In the genomic region with DNA sequence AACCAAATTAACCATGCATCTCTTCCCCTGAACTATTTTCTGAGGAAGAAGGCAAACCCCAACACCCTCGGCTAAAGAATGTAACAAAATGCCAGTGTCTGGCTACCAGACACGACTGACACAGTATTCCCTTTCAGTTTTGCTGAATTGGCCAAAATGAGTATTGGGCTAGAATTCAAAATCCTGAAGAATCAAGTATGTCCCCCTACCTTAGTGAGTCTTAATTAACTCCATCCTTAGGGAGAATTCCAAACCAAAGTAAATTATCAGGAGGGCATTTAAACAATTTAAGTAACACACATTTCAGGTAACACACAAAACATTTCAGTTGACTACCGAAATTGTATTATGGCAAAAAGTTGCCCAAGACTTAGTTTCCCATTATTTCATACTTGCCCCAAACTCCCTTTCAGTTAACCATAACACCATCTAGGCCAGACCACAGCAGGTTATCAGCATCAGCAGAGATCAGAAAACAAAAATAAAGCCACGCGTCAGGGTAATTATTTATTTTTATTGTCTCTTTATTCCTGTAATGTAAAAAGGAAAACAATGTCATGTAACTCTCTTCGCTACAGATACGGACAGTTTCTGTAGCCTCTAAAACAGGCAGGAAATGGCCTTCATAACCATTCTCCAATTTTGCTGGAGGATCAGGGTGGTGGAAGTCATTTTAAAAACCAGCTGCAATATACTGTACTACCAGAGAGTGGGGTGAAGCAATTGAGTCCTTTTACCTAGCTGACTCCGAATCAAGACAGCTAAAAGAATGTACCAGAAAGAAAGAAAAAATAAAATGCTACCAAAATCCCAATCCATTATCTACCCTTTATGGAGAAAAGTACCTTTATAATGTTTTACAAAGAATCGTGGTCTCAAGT, we compare ENCODE assay signal across 8 cellular contexts. TPM values are rescaled to one million over a fixed set of nuclear protein-coding genes. Genes with fewer than 3 reads are reported as not detected.
A peak's percentile ranks its signal among the peaks of the same experiment; 100 is the strongest.
DNase-seq lines count a peak whose midpoint lies in the region; ATAC-seq and TF ChIP-seq lines count a peak whose summit lies in the region.

No MANE protein-coding gene starts in this region.

- peaks cover 0 to 49% (median 0%) of the 10 kb centered on the region in 5 donors for H3K36me3 Mint-ChIP-seq in naive thymus-derived CD4-positive, alpha-beta T cell

- TF ChIP-seq CTCF in AG04449 (IDR thresholded peaks at IDR 0.05; ENCODE audit: insufficient read depth, low read length, missing control alignments) (peak; percentile 23), GM12875 (IDR thresholded peaks at IDR 0.05; ENCODE audit: borderline replicate concordance, insufficient read depth, low read depth, low read length) (peak; percentile 15; the same call in 1 of the 2 replicates)

- H3K4me3 Mint-ChIP-seq in naive thymus-derived CD4-positive, alpha-beta T cell, result peak overlapping the region; percentile 83 to 97 (median 92)

- H3K4me3 ChIP-seq in AG04449 (ENCODE audit: low read depth, low read length) (peak overlapping the region; percentile 93), GM12875 (ENCODE audit: low read depth, low read length) (peak overlapping the region; percentile 78), duodenal mucosa (ENCODE audit: low read depth in 1 of 2, low read length in 2 of 2) (peak overlapping the region; percentile 88 to 95)
- H3K4me3 ChIP-seq in naive thymus-derived CD4-positive, alpha-beta T cell (ENCODE audit: low read length), result peak overlapping the region; percentile 91

- intact Hi-C loops in naive thymus-derived CD4-positive, alpha-beta T cell (cut with micrococcal nuclease), result loop anchor here (1.0 to 10.0 kb wide), 7 partner anchors 8 to 1394 kb away; partner anchors contain the start of genes KIF16B (in 2 of the 2), BFSP1 (in 1 of the 2), DTD1 (in 1 of the 2) and SMIM26 (in 1 of the 2)

- peak; percentile 28 for ATAC-seq in naive thymus-derived CD4-positive, alpha-beta T cell
- ATAC-seq in GM18861 (IDR thresholded peaks at IDR 0.05; ENCODE audit: unreplicated experiment) (no peak), HG02759 (IDR thresholded peaks at IDR 0.05; ENCODE audit: unreplicated experiment) (no peak)

- H3K4me1 Mint-ChIP-seq in naive thymus-derived CD4-positive, alpha-beta T cell, result peaks cover 56 to 76% (median 72%) of the 10 kb centered on the region in 7 donors

- POLR2A ChIA-PET in AG04449 (lab: Yijun Ruan, JAX), result interaction anchor here (0.7 to 1.8 kb wide), 4 partner anchors 8 to 490 kb away, joined by 3 to 5 read pairs (median 4); partner anchors contain the start of gene DSTN
- POLR2A ChIA-PET in naive thymus-derived CD4-positive, alpha-beta T cell (lab: Charles Lee), result interaction anchor here (0.8 to 2.2 kb wide), 6 partner anchors 8 to 541 kb away, joined by 3 to 8 read pairs (median 4); partner anchors contain the start of genes DZANK1, POLR3F, RRBP1 and SEC23B

- no peaks in the 10 kb centered on the region for H3K9me3 ChIP-seq in duodenal mucosa (ENCODE audit: control insufficient read depth in 1 of 2, low read length in 2 of 2)
- H3K9me3 ChIP-seq in naive thymus-derived CD4-positive, alpha-beta T cell (ENCODE audit: control insufficient read depth in 2 of 3, low read length in 3 of 3), result no peaks in the 10 kb centered on the region

- DNase-seq in AG04449 (ENCODE audit: low read depth, low spot score) (no peak), RKO (ENCODE audit: low spot score) (peak; percentile 83)
- peak in 7 of 9 donors; percentile 37 to 61 (median 47) for DNase-seq in naive thymus-derived CD4-positive, alpha-beta T cell
- no peak for DNase-seq in activated CD4-positive, alpha-beta T cell treated with anti-CD3 and anti-CD28 coated beads, Interleukin-2, amount 50 U/mL, for 1 hour

- no peaks in the 10 kb centered on the region for H3K27me3 Mint-ChIP-seq in naive thymus-derived CD4-positive, alpha-beta T cell

- peak overlapping the region; percentile 99 for H3K27ac ChIP-seq in duodenal mucosa (ENCODE audit: low read depth, low read length)
- peak overlapping the region; percentile 96 for H3K27ac ChIP-seq in naive thymus-derived CD4-positive, alpha-beta T cell (ENCODE audit: low read depth, low read length)

- peaks cover 0 to 2% (median 0%) of the 10 kb centered on the region in 11 donors for H3K9me3 Mint-ChIP-seq in naive thymus-derived CD4-positive, alpha-beta T cell

- CTCF ChIA-PET in AG04449 (lab: Yijun Ruan, JAX), result interaction anchor here (0.7 to 2.1 kb wide), 9 partner anchors 8 to 462 kb away, joined by 3 to 13 read pairs (median 3); no protein-coding TSS in a partner anchor
- CTCF ChIA-PET in naive thymus-derived CD4-positive, alpha-beta T cell (lab: Charles Lee), result interaction anchor here (0.6 to 3.0 kb wide), 6 partner anchors 11 to 397 kb away, joined by 3 to 18 read pairs (median 4); partner anchors contain the start of gene DSTN

- H3K9ac ChIP-seq in duodenal mucosa (ENCODE audit: low read depth in 1 of 2, low read length in 2 of 2), result peak overlapping the region; percentile 90 to 96

- peaks cover 51 to 52% of the 10 kb centered on the region in 2 donors for H3K4me1 ChIP-seq in duodenal mucosa (ENCODE audit: control insufficient read depth in 1 of 2, insufficient read depth in 2 of 2, low read length in 2 of 2)
- peaks cover 57% of the 10 kb centered on the region in 2 donors for H3K4me1 ChIP-seq in naive thymus-derived CD4-positive, alpha-beta T cell (ENCODE audit: control insufficient read depth in 2 of 2, insufficient read depth in 2 of 2, low read length in 2 of 2)

- no peaks in the 10 kb centered on the region for H3K36me3 ChIP-seq in duodenal mucosa (ENCODE audit: control insufficient read depth in 1 of 2, insufficient read depth in 2 of 2, low read length in 2 of 2)
- no peaks in the 10 kb centered on the region for H3K36me3 ChIP-seq in naive thymus-derived CD4-positive, alpha-beta T cell (ENCODE audit: control insufficient read depth in 2 of 3, insufficient read depth in 3 of 3, low read length in 3 of 3)

- peak overlapping the region; percentile 80 to 98 (median 93) for H3K27ac Mint-ChIP-seq in naive thymus-derived CD4-positive, alpha-beta T cell

- no peaks in the 10 kb centered on the region for H3K27me3 ChIP-seq in duodenal mucosa (ENCODE audit: control insufficient read depth in 1 of 2, insufficient read depth in 2 of 2, low read length in 2 of 2)
- H3K27me3 ChIP-seq in naive thymus-derived CD4-positive, alpha-beta T cell (ENCODE audit: control insufficient read depth in 2 of 2, insufficient read depth in 2 of 2, low read length in 2 of 2), result no peaks in the 10 kb centered on the region

RNA-seq across cellular contexts. Expression of gene SNX5, which starts 1.9 kb away (rescaled TPM):
- 100 to 1,000 TPM in 1 of 5 experiments, 10 to 100 TPM in 4; 41.4 to 148 (median 61.9) TPM for total RNA-seq in naive thymus-derived CD4-positive, alpha-beta T cell
- polyA plus RNA-seq in naive thymus-derived CD4-positive, alpha-beta T cell, result 10 to 100 TPM; 40.2 to 68.0 TPM

RNA-seq across cellular contexts. Expression of gene MGME1, which starts 2.1 kb away (rescaled TPM):
- total RNA-seq in naive thymus-derived CD4-positive, alpha-beta T cell, result 10 to 100 TPM in 4 of 5 experiments, 1 to 10 TPM in 1; 4.9 to 41.0 (median 13.1) TPM
- 10 to 100 TPM in 1 of 2 donors, 1 to 10 TPM in 1; 5.4 to 13.3 TPM for polyA plus RNA-seq in naive thymus-derived CD4-positive, alpha-beta T cell

Comparison
In these comparisons a context has a peak if more than half of its experiments do, and no peak if none do; other contexts are left out.
1. DNase-seq: peak in RKO (single experiment) and naive thymus-derived CD4-positive, alpha-beta T cell (7 of 9); none in AG04449 (single experiment) and activated CD4-positive, alpha-beta T cell treated with anti-CD3 and anti-CD28 coated beads, Interleukin-2, amount 50 U/mL, for 1 hour (single experiment).
2. Peak in every context shown above with its lines, with median percentiles within 50 percentile points of each other: H3K4me3 ChIP-seq.